Comparison of ENCODE assay signal across 21 cellular contexts in genomic region chr2:109320195-109320935, GRCh38.
DNase-seq lines count a peak whose midpoint lies in the region; ATAC-seq and TF ChIP-seq lines count a peak whose summit lies in the region.
"Had no signal": no experiment of that assay in that cellular context is flagged by ENCODE, and none has a peak within 500 bp of the region (broad histone marks: within the 10 kb centered on the region; RNA-seq: fewer than 3 reads in every experiment).

No MANE protein-coding gene starts in this region.

- H2AFZ ChIP-seq in ACC112 (ENCODE audit: low read length, unreplicated experiment) = no peak overlapping the region
- H2AFZ ChIP-seq in neural progenitor cell (replicated peaks) = no peak overlapping the region

- H3F3A ChIP-seq in neural progenitor cell (ENCODE audit: low read depth) = no peaks in the 10 kb centered on the region

- peaks cover 38% of the 10 kb centered on the region for H3K4me1 Mint-ChIP-seq in CD8-positive, alpha-beta T cell (ENCODE audit: low read depth)
- H3K4me1 Mint-ChIP-seq in chondrocyte (ENCODE audit: low read depth) = peaks cover 97% of the 10 kb centered on the region
- peaks cover 43% of the 10 kb centered on the region for H3K4me1 Mint-ChIP-seq in neural progenitor cell

- H3K9me3 ChIP-seq in CD8-positive, alpha-beta T cell (ENCODE audit: low read length) = no peaks in the 10 kb centered on the region
- no peaks in the 10 kb centered on the region for H3K9me3 ChIP-seq in neural progenitor cell (ENCODE audit: low read depth)
- H3K9me3 ChIP-seq: adrenal gland had no signal

- H3K4me1 ChIP-seq in ACC112 (ENCODE audit: control insufficient read depth, insufficient read depth, low read length, unreplicated experiment) (peaks cover 79% of the 10 kb centered on the region), neural progenitor cell (peaks cover 14% of the 10 kb centered on the region)
- peaks cover 20% of the 10 kb centered on the region for H3K4me1 ChIP-seq in CD8-positive, alpha-beta T cell (ENCODE audit: insufficient read depth, low read length)

- ATAC-seq in CD8-positive, alpha-beta T cell = peak; percentile 14

- H3K4me2 ChIP-seq in neural progenitor cell = no peak overlapping the region

- TF ChIP-seq CTCF in CD8-positive, alpha-beta T cell (IDR thresholded peaks at IDR 0.05) = no peak
- TF ChIP-seq CTCF in chondrocyte (IDR thresholded peaks at IDR 0.05) (no peak), neural progenitor cell (IDR thresholded peaks at IDR 0.05) (no peak)

- H3K9ac ChIP-seq in neural progenitor cell = no peak overlapping the region

- H4K20me1 ChIP-seq in neural progenitor cell (ENCODE audit: low read depth) = no peaks in the 10 kb centered on the region

- H3K9me3 Mint-ChIP-seq in CD8-positive, alpha-beta T cell = no peaks in the 10 kb centered on the region
- no peaks in the 10 kb centered on the region for H3K9me3 Mint-ChIP-seq in chondrocyte (ENCODE audit: low read depth)
- peaks cover 5% of the 10 kb centered on the region for H3K9me3 Mint-ChIP-seq in neural progenitor cell
- H3K9me3 Mint-ChIP-seq: CD4-positive, alpha-beta T cell had no signal

- no peak for DNase-seq in CD8-positive, alpha-beta T cell
- DNase-seq in chondrocyte (ENCODE audit: low spot score) (peak; percentile 59), neural progenitor cell (ENCODE audit: low spot score) (no peak), SHP77 (lab: John Stamatoyannopoulos, UW) (no peak), dermis blood vessel endothelial cell (no peak), dedifferentiated amniotic fluid mesenchymal stem cell (ENCODE audit: extremely low spot score) (no peak)
- DNase-seq: activated CD8-positive, alpha-beta memory T cell treated with anti-CD3 and anti-CD28 coated beads, Interleukin-2, amount 50 U/mL, for 4 hours; adrenal gland; CD4-positive, alpha-beta T cell; cortex of kidney; HCEC 1CT; kidney; NCI-H1048; NCI-H187 treated with DMSO at 0.1 percent for 48 hours; NCI-H526 treated with DMSO at 0.1 percent for 48 hours; stimulated activated CD4-positive, alpha-beta T cell treated with anti-CD3 and anti-CD28 coated beads, Interleukin-1b, Interleukin-23, amount 100 ng/mL, for 48 hours; substantia nigra had no signal

- H3K27ac Mint-ChIP-seq in CD8-positive, alpha-beta T cell = no peak overlapping the region
- H3K27ac Mint-ChIP-seq in chondrocyte (ENCODE audit: unreplicated experiment) = peak overlapping the region; percentile 98
- H3K27ac Mint-ChIP-seq in neural progenitor cell = no peak overlapping the region

- H3K79me2 ChIP-seq in ACC112 (ENCODE audit: control insufficient read depth, insufficient read depth, low read length, unreplicated experiment) (peaks cover 64% of the 10 kb centered on the region), neural progenitor cell (ENCODE audit: low read depth) (no peaks in the 10 kb centered on the region)

- H3K36me3 Mint-ChIP-seq in CD8-positive, alpha-beta T cell = no peaks in the 10 kb centered on the region
- no peaks in the 10 kb centered on the region for H3K36me3 Mint-ChIP-seq in chondrocyte (ENCODE audit: low read depth)
- H3K36me3 Mint-ChIP-seq in neural progenitor cell = peaks cover 3% of the 10 kb centered on the region

- intact Hi-C loops in CD8-positive, alpha-beta T cell (cut with DNase I, micrococcal nuclease) = loop anchor here in 1 of 2 experiments (10.0 kb wide), 1 partner anchor 174 kb away; no protein-coding TSS in a partner anchor

- POLR2A ChIA-PET in CD8-positive, alpha-beta T cell (lab: Charles Lee) = no interaction called here

- H3K27me3 Mint-ChIP-seq in CD8-positive, alpha-beta T cell (ENCODE audit: low read depth) = no peaks in the 10 kb centered on the region
- H3K27me3 Mint-ChIP-seq in chondrocyte (ENCODE audit: low read depth) (no peaks in the 10 kb centered on the region), neural progenitor cell (ENCODE audit: insufficient read depth, low read depth) (peaks cover 5% of the 10 kb centered on the region)
- H3K27me3 Mint-ChIP-seq: CD4-positive, alpha-beta T cell had no signal

- H3K4me3 ChIP-seq in ACC112 (ENCODE audit: low read depth, low read length) (no peak overlapping the region), neural progenitor cell (no peak overlapping the region)
- H3K4me3 ChIP-seq in CD8-positive, alpha-beta T cell (ENCODE audit: low read depth, low read length) = no peak overlapping the region
- H3K4me3 ChIP-seq: adrenal gland, lung, SK-N-MC, skin epidermis had no signal

- no peaks in the 10 kb centered on the region for H3K27me3 ChIP-seq in ACC112 (ENCODE audit: insufficient read depth, low read length)
- H3K27me3 ChIP-seq in CD8-positive, alpha-beta T cell (ENCODE audit: insufficient read depth, low read length) = no peaks in the 10 kb centered on the region
- no peaks in the 10 kb centered on the region for H3K27me3 ChIP-seq in neural progenitor cell
- H3K27me3 ChIP-seq: adrenal gland had no signal

- CTCF ChIA-PET in CD8-positive, alpha-beta T cell (lab: Charles Lee) = interaction anchor here (1.8 kb wide), 1 partner anchor 190 kb away, joined by 5 read pairs; no protein-coding TSS in a partner anchor

- H3K4me3 Mint-ChIP-seq in CD8-positive, alpha-beta T cell = peak overlapping the region; percentile 6
- H3K4me3 Mint-ChIP-seq in chondrocyte (ENCODE audit: unreplicated experiment) = no peak overlapping the region
- H3K4me3 Mint-ChIP-seq in neural progenitor cell = peak overlapping the region; percentile 39
- H3K4me3 Mint-ChIP-seq: CD4-positive, alpha-beta T cell had no signal

- H3K27ac ChIP-seq in ACC112 (ENCODE audit: low read depth, low read length) (peak overlapping the region; percentile 97; the same call in 1 of the 2 replicates), neural progenitor cell (no peak overlapping the region)
- no peak overlapping the region for H3K27ac ChIP-seq in CD8-positive, alpha-beta T cell (ENCODE audit: low read depth, low read length)
- H3K27ac ChIP-seq: SK-N-MC had no signal

- no peaks in the 10 kb centered on the region for H3K36me3 ChIP-seq in ACC112 (ENCODE audit: insufficient read depth, low read length)
- H3K36me3 ChIP-seq in CD8-positive, alpha-beta T cell (ENCODE audit: insufficient read depth, low read length) = no peaks in the 10 kb centered on the region
- no peaks in the 10 kb centered on the region for H3K36me3 ChIP-seq in neural progenitor cell
- H3K36me3 ChIP-seq: adrenal gland had no signal
